In the genomic region with DNA sequence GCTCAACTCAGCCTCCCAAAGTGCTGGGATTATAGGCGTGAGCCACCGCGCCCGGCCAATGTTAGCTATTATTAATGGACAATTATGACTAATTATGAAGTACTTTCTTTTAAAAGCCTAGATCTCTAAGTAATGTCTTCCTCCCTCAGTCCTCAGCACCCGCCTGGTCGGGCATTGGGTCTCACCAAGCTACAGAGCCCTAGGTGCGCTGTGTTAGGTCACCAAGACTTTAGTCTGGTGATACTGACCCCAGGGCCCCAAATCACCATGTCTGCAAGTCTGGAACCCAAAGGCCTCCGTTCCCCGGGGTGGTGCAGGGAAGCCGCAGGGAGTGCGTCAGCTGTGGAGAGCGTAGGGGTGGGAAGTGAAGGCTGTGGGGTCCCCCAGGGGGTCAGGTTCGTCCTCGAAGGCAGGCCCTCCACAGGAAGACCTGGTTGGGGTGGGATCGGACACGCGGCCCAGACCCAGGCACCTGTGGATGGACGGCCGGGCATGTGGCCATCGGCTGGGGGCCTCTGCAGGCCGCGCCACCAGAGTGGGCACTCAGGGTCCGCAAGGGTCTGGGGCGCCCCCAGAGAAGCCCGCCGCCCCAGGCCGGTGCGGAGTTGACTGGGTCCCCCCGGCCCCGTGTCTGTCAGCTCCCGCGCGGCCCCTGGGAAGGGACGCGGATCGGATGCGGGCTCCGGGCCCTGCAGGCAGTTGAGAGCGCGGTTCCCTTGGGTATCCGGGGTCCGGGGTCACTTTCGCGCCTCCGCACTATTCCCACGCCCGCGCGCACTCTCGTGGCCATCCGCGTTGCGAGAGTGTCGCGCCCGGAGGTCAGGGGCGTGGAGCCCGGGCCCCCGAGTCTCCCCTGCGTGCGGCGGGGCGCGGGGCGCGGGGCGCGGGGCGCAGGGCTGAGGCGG, we compare ENCODE assay signal across 8 cellular contexts. TPM values are rescaled to one million over a fixed set of nuclear protein-coding genes. Genes with fewer than 3 reads are reported as not detected.
DNase-seq lines count a peak whose midpoint lies in the region; ATAC-seq, FAIRE-seq and TF ChIP-seq lines count a peak whose summit lies in the region.

No MANE protein-coding gene starts in this region.

- H3K56ac ChIP-seq in IMR-90 (ENCODE audit: extremely low read depth, insufficient read depth, low read length), result no peak overlapping the region; the same call in 1 of the 2 replicates

- H3K27me3 ChIP-seq in IMR-90 (ENCODE audit: control insufficient read depth, insufficient read depth, low read length), result no peaks in the 10 kb centered on the region
- H3K27me3 ChIP-seq in ascending aorta, result no peaks in the 10 kb centered on the region
- H3K27me3 ChIP-seq in keratinocyte (ENCODE audit: control insufficient read depth, extremely low read depth, insufficient read depth, low read length), result no peaks in the 10 kb centered on the region
- no peaks in the 10 kb centered on the region for H3K27me3 ChIP-seq in stomach

- no peak overlapping the region for H2BK20ac ChIP-seq in IMR-90 (ENCODE audit: low read depth, low read length)

- H3K9ac ChIP-seq in IMR-90 (ENCODE audit: low read depth, low read length) (peak overlapping the region; percentile 67), keratinocyte (ENCODE audit: control insufficient read depth, extremely low read depth, insufficient read depth, low read length) (peak overlapping the region; percentile 86)

- no peak for FAIRE-seq in keratinocyte (lab: Jason Lieb, UNC)

- H3K36me3 ChIP-seq in IMR-90 (ENCODE audit: control insufficient read depth, insufficient read depth, low read length), result peaks cover 3% of the 10 kb centered on the region
- no peaks in the 10 kb centered on the region for H3K36me3 ChIP-seq in ascending aorta
- H3K36me3 ChIP-seq in keratinocyte (ENCODE audit: control insufficient read depth in 2 of 2, extremely low read depth in 1 of 2, insufficient read depth in 2 of 2, low read length in 2 of 2), result peaks cover 0 to 3% of the 10 kb centered on the region in 2 experiments
- peaks cover 0 to 2% (median under 1%) of the 10 kb centered on the region in 4 donors for H3K36me3 ChIP-seq in stomach

- peaks cover 8 to 33% of the 10 kb centered on the region in 2 experiments; a peak in 3 of 4 replicates for H3K79me1 ChIP-seq in IMR-90 (ENCODE audit: low read depth in 1 of 2, low read length in 2 of 2)

- H2BK120ac ChIP-seq in IMR-90 (ENCODE audit: low read depth, low read length), result no peak overlapping the region

- no peak for DNase-seq in IMR-90
- DNase-seq in ascending aorta (ENCODE audit: low spot score in 2 of 2), result no peak
- no peak for DNase-seq in keratinocyte (ENCODE audit: low read depth, low spot score)
- no peak for DNase-seq in stomach
- DNase-seq in NCI-H146 (lab: John Stamatoyannopoulos, UW), result no peak
- no peak for DNase-seq in cerebellum (ENCODE audit: low spot score)
- DNase-seq in NAMALWA (ENCODE audit: low spot score), result no peak
- no peak for DNase-seq in NCI-H2029 (lab: John Stamatoyannopoulos, UW)

- H3K27ac ChIP-seq in IMR-90 (ENCODE audit: insufficient read depth, low read length) (peak overlapping the region; percentile 32; the same call in 1 of the 2 replicates), ascending aorta (peak overlapping the region; percentile 84 to 92), keratinocyte (ENCODE audit: control insufficient read depth, insufficient read depth, low read length) (peak overlapping the region; percentile 84), stomach (peak overlapping the region; percentile 93 to 97 (median 94))

- no peak overlapping the region for H4K91ac ChIP-seq in IMR-90 (ENCODE audit: insufficient read depth, low read depth, low read length)

- no peak for TF ChIP-seq RAD21 in IMR-90 (IDR thresholded peaks at IDR 0.05; ENCODE audit: low read length)

- TF ChIP-seq POLR2A in IMR-90 (IDR thresholded peaks at IDR 0.05; ENCODE audit: low read depth, low read length), result no peak
- no peak for TF ChIP-seq POLR2A in stomach (IDR thresholded peaks at IDR 0.05)

- H2AFZ ChIP-seq in IMR-90 (replicated peaks; ENCODE audit: low read length, poor library complexity) (peak overlapping the region; percentile 96), keratinocyte (ENCODE audit: control insufficient read depth, low read length) (peak overlapping the region; percentile 43)

- no peak overlapping the region for H3K18ac ChIP-seq in IMR-90 (ENCODE audit: low read depth, low read length)

- POLR2A ChIA-PET in IMR-90 (lab: Charles Lee; ENCODE audit: unreplicated experiment), result interaction anchor here (0.6 kb wide), 1 partner anchor 27 kb away, joined by 4 read pairs; no protein-coding TSS in a partner anchor

- H3K4me2 ChIP-seq in IMR-90 (ENCODE audit: low read depth, low read length), result peak overlapping the region; percentile 62
- peak overlapping the region; percentile 75 for H3K4me2 ChIP-seq in keratinocyte (ENCODE audit: control insufficient read depth, extremely low read depth, insufficient read depth, low read depth, low read length)

- H3K9me3 ChIP-seq in IMR-90 (ENCODE audit: control insufficient read depth, insufficient read depth, low read length), result no peaks in the 10 kb centered on the region
- H3K9me3 ChIP-seq in ascending aorta, result no peaks in the 10 kb centered on the region
- H3K9me3 ChIP-seq in keratinocyte (ENCODE audit: control insufficient read depth, low read depth, low read length), result no peaks in the 10 kb centered on the region
- H3K9me3 ChIP-seq in stomach, result no peaks in the 10 kb centered on the region

- BruUV-seq in IMR-90 (replicated peaks; lab: Mats Ljungman, UMichigan), result no TSS peak

- H2BK5ac ChIP-seq in IMR-90 (ENCODE audit: low read depth, low read length, poor library complexity, severe bottlenecking), result peak overlapping the region; percentile 1

- CTCF ChIA-PET in IMR-90 (lab: Yijun Ruan, JAX), result no interaction called here

- H2AK5ac ChIP-seq in IMR-90 (ENCODE audit: low read depth, low read length), result peak overlapping the region; percentile 28

- intact Hi-C loops in IMR-90 (cut with micrococcal nuclease) (no loop called here), ascending aorta (cut with DNase I) (loop anchor here (1.0 kb wide), 1 partner anchor 15 kb away; no protein-coding TSS in a partner anchor), stomach (cut with DNase I; ENCODE audit: low total_unique reads) (no loop called here)

- peak overlapping the region; percentile 94 for H2AK9ac ChIP-seq in IMR-90 (replicated peaks; ENCODE audit: low read depth, low read length, poor library complexity)

- dilution Hi-C loops in IMR-90 (cut with HindIII; ENCODE audit: low sequenced_read_pairs, unreplicated experiment), result no loop called here
- dilution Hi-C loops in keratinocyte (cut with MboI; ENCODE audit: extremely low pct_ligation_motif_present, low sequenced_read_pairs), result no loop called here

- H3K4me3 ChIP-seq in IMR-90 (ENCODE audit: insufficient read depth, low read depth, low read length) (peak overlapping the region; percentile 98), ascending aorta (peak overlapping the region; percentile 81 to 100), keratinocyte (ENCODE audit: control insufficient read depth in 2 of 3, extremely low read depth in 1 of 3, insufficient read depth in 2 of 3, low read depth in 1 of 3, low read length in 3 of 3) (peak overlapping the region; percentile 69 to 89 (median 86)), stomach (peak overlapping the region; percentile 85 to 97 (median 92))

- 10% methylated on average over 16 of the region's 70 CpGs; no CpG with 5 or more reads in 1 of the 2 experiments for WGBS in IMR-90 (ENCODE audit: extremely low coverage in 2 of 2, insufficient read length in 1 of 2), 2 experiments
- 25 to 79% (median 28%) methylated on average over 15 to 70 of the region's 70 CpGs for WGBS in stomach, 5 donors

- H4K20me1 ChIP-seq in IMR-90 (ENCODE audit: insufficient read depth, low read length) (peaks cover 31% of the 10 kb centered on the region), keratinocyte (ENCODE audit: control insufficient read depth, extremely low read depth, insufficient read depth, low read length) (peaks cover 8% of the 10 kb centered on the region)

- ATAC-seq in IMR-90 (ENCODE audit: low read depth), result peak; percentile 1

- H3K9me1 ChIP-seq in IMR-90 (ENCODE audit: insufficient read depth, low read length), result peaks cover 14% of the 10 kb centered on the region; the same call in 1 of the 2 replicates
- H3K9me1 ChIP-seq in keratinocyte (ENCODE audit: control insufficient read depth, extremely low read depth, insufficient read depth, low read length), result no peaks in the 10 kb centered on the region

- TF ChIP-seq CTCF in IMR-90 (conservative IDR thresholded peaks at IDR 0.05; ENCODE audit: low read depth, low read length), result no peak
- peak in 1 of 3 experiments; percentile 8 for TF ChIP-seq CTCF in ascending aorta (IDR thresholded peaks at IDR 0.05)
- TF ChIP-seq CTCF in keratinocyte (optimal IDR thresholded peaks at IDR 0.05 in 1 of 3, IDR thresholded peaks at IDR 0.05 in 1 of 3, conservative IDR thresholded peaks at IDR 0.05 in 1 of 3; ENCODE audit: extremely low read depth in 1 of 3, insufficient read depth in 2 of 3, low read length in 3 of 3), result no peak
- no peak for TF ChIP-seq CTCF in stomach (IDR thresholded peaks at IDR 0.05)

- H4K5ac ChIP-seq in IMR-90 (ENCODE audit: low read depth, low read length), result no peak overlapping the region

- TF ChIP-seq EP300 in stomach (IDR thresholded peaks at IDR 0.05), result no peak

- peak overlapping the region; percentile 61 to 92; a peak in 2 of 4 replicates for H4K8ac ChIP-seq in IMR-90 (ENCODE audit: low read depth in 2 of 2, low read length in 2 of 2)

- H3K14ac ChIP-seq in IMR-90 (replicated peaks; ENCODE audit: low read depth, low read length), result no peak overlapping the region

- no peak overlapping the region for H2BK15ac ChIP-seq in IMR-90 (ENCODE audit: low read depth, low read length)

- peaks cover 17% of the 10 kb centered on the region for H3K4me1 ChIP-seq in IMR-90 (ENCODE audit: control insufficient read depth, insufficient read depth, low read length)
- peaks cover 16 to 27% of the 10 kb centered on the region in 2 donors for H3K4me1 ChIP-seq in ascending aorta
- H3K4me1 ChIP-seq in keratinocyte (ENCODE audit: control insufficient read depth, extremely low read depth, insufficient read depth, low read length), result peaks cover 24% of the 10 kb centered on the region
- peaks cover 18 to 39% (median 38%) of the 10 kb centered on the region in 4 donors for H3K4me1 ChIP-seq in stomach

- H3K4ac ChIP-seq in IMR-90 (ENCODE audit: low read depth, low read length), result no peak overlapping the region; the same call in 1 of the 2 replicates

- in situ Hi-C loops in IMR-90 (cut with MboI; ENCODE audit: low sequenced_read_pairs), result no loop called here

- peaks cover 38% of the 10 kb centered on the region for H3K79me2 ChIP-seq in keratinocyte (ENCODE audit: control insufficient read depth, insufficient read depth, low read length)

- H3K23ac ChIP-seq in IMR-90 (ENCODE audit: low read depth, low read length), result no peak overlapping the region

RNA-seq across cellular contexts. Expression of gene PDXK, which starts 0.7 kb away (rescaled TPM):
- total RNA-seq in IMR-90 (2012; rRNA removed) (250 and 312 TPM in 2 replicates), ascending aorta (102 TPM), stomach (100 to 1,000 TPM in 1 of 5 donors, 10 to 100 TPM in 4; 41.9 to 139 (median 57.5) TPM), cerebellum (24.2 TPM)
- polyA plus RNA-seq in IMR-90 (2012; rRNA removed) (149 and 155 TPM in 2 replicates), keratinocyte (144 to 211 TPM (median 154 TPM) in 3 replicates), stomach (10 to 100 TPM; 36.7 to 53.1 (median 51.5) TPM)
- polyA plus RNA-seq in IMR-90 (2012; cell fraction: cytosol; rRNA removed), result 114 and 180 TPM in 2 replicates
- 141 and 208 TPM in 2 replicates for polyA plus RNA-seq in IMR-90 (2012; cell fraction: nucleus; rRNA removed; ENCODE audit: low replicate concordance)
- 104 TPM for polyA plus RNA-seq in keratinocyte (2011; ENCODE audit: low read depth)
- 101 and 129 TPM in 2 replicates for polyA plus RNA-seq in keratinocyte (2011; cell fraction: cytosol; rRNA removed)
- polyA plus RNA-seq in keratinocyte (2011; cell fraction: nucleus; rRNA removed), result 140 and 148 TPM in 2 replicates
- polyA plus RNA-seq in keratinocyte (2012; ENCODE audit: low replicate concordance), result 111 and 154 TPM in 2 replicates
- 198 to 322 TPM (median 204 TPM) in 3 replicates for polyA minus RNA-seq in keratinocyte
- polyA minus RNA-seq in keratinocyte (2011; cell fraction: cytosol; rRNA and poly(A)+ RNA removed), result 58.1 TPM
- polyA minus RNA-seq in keratinocyte (2011; cell fraction: nucleus; rRNA and poly(A)+ RNA removed), result 49.2 and 82.9 TPM in 2 replicates

RNA-seq across cellular contexts. Expression of gene CSTB, which starts 57.9 kb away (rescaled TPM):
- total RNA-seq in IMR-90 (2012; rRNA removed) (6.1 and 6.9 TPM in 2 replicates), ascending aorta (8.7 TPM), stomach (10 to 100 TPM in 3 of 5 donors, 1 to 10 TPM in 1, under 1 TPM in 1; 0.58 to 36.4 (median 13.0) TPM), cerebellum (4.4 TPM)
- polyA plus RNA-seq in IMR-90 (2012; rRNA removed) (71.7 and 87.4 TPM in 2 replicates), keratinocyte (126 to 167 TPM (median 152 TPM) in 3 replicates), stomach (100 to 1,000 TPM in 1 of 3 donors, 10 to 100 TPM in 2; 82.5 to 403 (median 97.0) TPM)
- polyA plus RNA-seq in IMR-90 (2012; cell fraction: cytosol; rRNA removed), result 31.9 and 61.6 TPM in 2 replicates
- 16.5 and 24.5 TPM in 2 replicates for polyA plus RNA-seq in IMR-90 (2012; cell fraction: nucleus; rRNA removed; ENCODE audit: low replicate concordance)
- polyA plus RNA-seq in keratinocyte (2011; ENCODE audit: low read depth), result 168 TPM
- 208 and 215 TPM in 2 replicates for polyA plus RNA-seq in keratinocyte (2011; cell fraction: cytosol; rRNA removed)
- polyA plus RNA-seq in keratinocyte (2011; cell fraction: nucleus; rRNA removed), result 66.9 and 73.9 TPM in 2 replicates
- polyA plus RNA-seq in keratinocyte (2012; ENCODE audit: low replicate concordance), result 168 and 493 TPM in 2 replicates
- 34.1 to 136 TPM (median 81.0 TPM) in 3 replicates for polyA minus RNA-seq in keratinocyte
- 68.9 TPM for polyA minus RNA-seq in keratinocyte (2011; cell fraction: cytosol; rRNA and poly(A)+ RNA removed)
- polyA minus RNA-seq in keratinocyte (2011; cell fraction: nucleus; rRNA and poly(A)+ RNA removed), result 14.6 and 18.0 TPM in 2 replicates

RNA-seq across cellular contexts. Expression of gene RRP1B, which starts 58.9 kb away (rescaled TPM):
- 16.1 and 21.4 TPM in 2 replicates for total RNA-seq in IMR-90 (2012; rRNA removed)
- 11.1 and 11.7 TPM in 2 replicates for polyA plus RNA-seq in IMR-90 (2012; rRNA removed)
- polyA plus RNA-seq in IMR-90 (2012; cell fraction: cytosol; rRNA removed), result 6.4 and 7.0 TPM in 2 replicates
- polyA plus RNA-seq in IMR-90 (2012; cell fraction: nucleus; rRNA removed; ENCODE audit: low replicate concordance), result 9.0 and 10.9 TPM in 2 replicates
- 10.6 TPM for total RNA-seq in ascending aorta
- polyA plus RNA-seq in keratinocyte, result 13.0 to 24.0 TPM (median 19.8 TPM) in 3 replicates
- polyA plus RNA-seq in keratinocyte (2011; ENCODE audit: low read depth), result 8.2 TPM
- 18.2 and 19.6 TPM in 2 replicates for polyA plus RNA-seq in keratinocyte (2011; cell fraction: cytosol; rRNA removed)
- polyA plus RNA-seq in keratinocyte (2011; cell fraction: nucleus; rRNA removed), result 26.9 and 27.7 TPM in 2 replicates
- polyA plus RNA-seq in keratinocyte (2012; ENCODE audit: low replicate concordance), result 13.0 and 26.6 TPM in 2 replicates
- polyA minus RNA-seq in keratinocyte, result 20.8 to 28.9 TPM (median 20.9 TPM) in 3 replicates
- 23.6 TPM for polyA minus RNA-seq in keratinocyte (2011; cell fraction: cytosol; rRNA and poly(A)+ RNA removed)
- 20.6 and 30.3 TPM in 2 replicates for polyA minus RNA-seq in keratinocyte (2011; cell fraction: nucleus; rRNA and poly(A)+ RNA removed)
- 10 to 100 TPM in 4 of 5 donors, 1 to 10 TPM in 1; 6.4 to 23.6 (median 14.9) TPM for total RNA-seq in stomach
- 1 to 10 TPM; 4.0 to 6.3 (median 6.2) TPM for polyA plus RNA-seq in stomach
- total RNA-seq in cerebellum, result 18.7 TPM

RNA-seq across cellular contexts. Expression of gene HSF2BP, which starts 58.9 kb away (rescaled TPM):
- 0.83 and 0.90 TPM in 2 replicates for total RNA-seq in IMR-90 (2012; rRNA removed)
- 0.63 and 0.87 TPM in 2 replicates for polyA plus RNA-seq in IMR-90 (2012; rRNA removed)
- polyA plus RNA-seq in IMR-90 (2012; cell fraction: cytosol; rRNA removed), result 0.54 and 0.87 TPM in 2 replicates
- 0.42 and 0.91 TPM in 2 replicates for polyA plus RNA-seq in IMR-90 (2012; cell fraction: nucleus; rRNA removed; ENCODE audit: low replicate concordance)
- 0.75 TPM for total RNA-seq in ascending aorta
- 6.1 to 8.7 TPM (median 6.7 TPM) in 3 replicates for polyA plus RNA-seq in keratinocyte
- 2.2 TPM for polyA plus RNA-seq in keratinocyte (2011; ENCODE audit: low read depth)
- polyA plus RNA-seq in keratinocyte (2011; cell fraction: cytosol; rRNA removed), result 9.3 and 11.9 TPM in 2 replicates
- polyA plus RNA-seq in keratinocyte (2011; cell fraction: nucleus; rRNA removed), result 7.4 and 8.7 TPM in 2 replicates
- polyA plus RNA-seq in keratinocyte (2012; ENCODE audit: low replicate concordance), result 2.9 and 4.4 TPM in 2 replicates
- polyA minus RNA-seq in keratinocyte, result 2.7 to 7.7 TPM (median 7.3 TPM) in 3 replicates
- 6.7 TPM for polyA minus RNA-seq in keratinocyte (2011; cell fraction: cytosol; rRNA and poly(A)+ RNA removed)
- 7.3 and 16.3 TPM in 2 replicates for polyA minus RNA-seq in keratinocyte (2011; cell fraction: nucleus; rRNA and poly(A)+ RNA removed)
- 1 to 10 TPM in 1 of 5 donors, under 1 TPM in 1, not detected in 3; 0.58 to 1.5 TPM for total RNA-seq in stomach
- under 1 TPM; 0.23 to 0.31 (median 0.25) TPM for polyA plus RNA-seq in stomach
- 2.5 TPM for total RNA-seq in cerebellum

Comparison
In these comparisons a context has a peak if more than half of its experiments do, and no peak if none do; other contexts are left out.
1. H3K27ac ChIP-seq: peak in every context shown above with its lines; median percentile 94 in stomach; 88 in ascending aorta; 84 in keratinocyte; 32 in IMR-90.